Comparison of ENCODE assay signal across 7 cellular contexts in the genomic region with DNA sequence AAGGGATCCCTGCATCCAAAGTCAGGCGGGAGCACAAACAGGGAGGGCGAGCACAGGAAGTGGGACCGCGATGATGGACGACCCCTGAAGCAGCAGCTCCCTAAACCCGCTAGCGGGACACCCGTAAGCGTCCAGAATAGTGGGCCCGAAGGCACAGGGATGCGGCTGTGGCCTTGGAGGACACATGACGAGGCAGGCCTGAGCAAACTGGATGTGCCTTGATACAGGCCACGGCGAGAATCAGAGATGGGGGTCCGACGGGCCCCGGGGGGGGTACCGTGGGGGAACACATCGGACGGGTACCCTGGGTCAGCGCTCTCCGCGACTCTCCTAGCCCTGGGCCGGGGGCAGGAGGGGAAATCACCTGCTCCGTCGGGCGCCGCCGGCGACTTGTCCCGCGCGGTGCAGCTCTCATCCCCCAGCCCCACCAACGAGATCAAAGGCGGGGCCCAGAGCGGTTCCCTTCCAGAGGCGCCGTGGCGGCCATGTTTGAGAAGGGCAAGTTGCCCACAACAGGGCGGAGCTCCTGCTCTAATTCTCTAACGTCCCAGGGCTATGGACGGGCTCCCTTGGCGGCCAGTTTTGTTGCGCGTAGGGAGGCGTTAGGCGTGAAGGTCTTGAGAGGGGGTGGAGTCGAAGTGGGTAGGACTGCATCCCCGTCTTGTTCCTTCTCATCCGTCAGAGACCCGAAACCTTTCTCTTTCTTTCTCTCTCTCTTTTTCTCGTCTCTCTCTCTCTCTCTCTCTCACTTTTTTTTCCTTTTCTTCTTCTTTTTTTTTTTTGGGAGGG.
DNase-seq lines count a peak whose midpoint lies in the region; ATAC-seq lines count a peak whose summit lies in the region.

A gene with protein sequence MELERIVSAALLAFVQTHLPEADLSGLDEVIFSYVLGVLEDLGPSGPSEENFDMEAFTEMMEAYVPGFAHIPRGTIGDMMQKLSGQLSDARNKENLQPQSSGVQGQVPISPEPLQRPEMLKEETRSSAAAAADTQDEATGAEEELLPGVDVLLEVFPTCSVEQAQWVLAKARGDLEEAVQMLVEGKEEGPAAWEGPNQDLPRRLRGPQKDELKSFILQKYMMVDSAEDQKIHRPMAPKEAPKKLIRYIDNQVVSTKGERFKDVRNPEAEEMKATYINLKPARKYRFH (minus strand): TSS at position 413 of the 789 bp plus-strand sequence. CDS start 7,386 bp downstream, outside the sequence.

- peak; percentile 86 for ATAC-seq in GM18508 (IDR thresholded peaks at IDR 0.05; ENCODE audit: insufficient read depth, unreplicated experiment)
- peak; percentile 81 for ATAC-seq in HG03025 (IDR thresholded peaks at IDR 0.05; ENCODE audit: low FRiP score, unreplicated experiment)

- DNase-seq in NCI-H2081 (lab: John Stamatoyannopoulos, UW) (peak; percentile 90 to 94), T1000 (lab: John Stamatoyannopoulos, UW) (peak; percentile 93), astrocyte of the hippocampus (ENCODE audit: low read depth, low spot score) (peak; percentile 99), hepatic stellate cell (ENCODE audit: low spot score) (peak; percentile 96), retina (peak; percentile 98)

Comparison
In these comparisons a context has a peak if more than half of its experiments do, and no peak if none do; other contexts are left out.
1. Peak in every context shown above with its lines: DNase-seq and ATAC-seq.